8 cellular contexts compared by ENCODE assay signal in genomic region chr19:40750285-40751064, GRCh38. TPM values are rescaled to one million over a fixed set of nuclear protein-coding genes. Genes with fewer than 3 reads are reported as not detected.
DNase-seq lines count a peak whose midpoint lies in the region; ATAC-seq and TF ChIP-seq lines count a peak whose summit lies in the region.

ACTMAP (minus strand) TSS chr19:40750477; CDS start chr19:40749803, 674 bp downstream.

- CTCF ChIA-PET in Panc1 (lab: Charles Lee): no interaction called here

- H3K9me3 ChIP-seq in Panc1 (ENCODE audit: control insufficient read depth, insufficient read depth, low read depth, low read length): no peaks in the 10 kb centered on the region
- no peaks in the 10 kb centered on the region for H3K9me3 ChIP-seq in muscle layer of colon (ENCODE audit: low read length)

- in situ Hi-C loops in Panc1 (cut with HindIII; ENCODE audit: low pct_unique_long_range_greater_than_20kb, low sequenced_read_pairs): no loop called here

- H3K36me3 ChIP-seq in Panc1 (ENCODE audit: control insufficient read depth, insufficient read depth, low read length) (peaks cover 9% of the 10 kb centered on the region), muscle layer of colon (ENCODE audit: insufficient read depth, low read length) (peaks cover 1% of the 10 kb centered on the region)

- DNase-seq in DMS53 (lab: John Stamatoyannopoulos, UW): peak; percentile 100
- DNase-seq in KG1 (lab: John Stamatoyannopoulos, UW): peak; percentile 95
- DNase-seq in Panc1 (ENCODE audit: low read depth, low spot score): peak; percentile 97
- peak; percentile 99 for DNase-seq in activated T-cell treated with anti-CD3 and anti-CD28 coated beads, Interleukin-2, amount 50 U/mL, for 48 hours
- DNase-seq in stimulated activated CD8-positive, alpha-beta memory T cell treated with anti-CD3 and anti-CD28 coated beads, Interleukin-7, amount 100 ng/mL, for 24 hours (ENCODE audit: low read depth): peak; percentile 98

- BruUV-seq in Panc1 (replicated peaks; lab: Mats Ljungman, UMichigan): no TSS peak

- H3K27me3 ChIP-seq in Panc1 (ENCODE audit: control insufficient read depth, insufficient read depth, low read length) (no peaks in the 10 kb centered on the region), muscle layer of colon (ENCODE audit: control insufficient read depth in 1 of 2, insufficient read depth in 2 of 2, low read length in 2 of 2) (no peaks in the 10 kb centered on the region)

- H3K27ac ChIP-seq in Panc1 (ENCODE audit: low read length): peak within 1 kb of the TSS; percentile 99
- peak within 1 kb of the TSS; percentile 96 for H3K27ac ChIP-seq in muscle layer of colon (ENCODE audit: low read depth, low read length)

- POLR2A ChIA-PET in Panc1 (lab: Charles Lee): interaction anchor here (0.8 kb wide), 1 partner anchor 28 kb away, joined by 6 read pairs; no protein-coding TSS in a partner anchor

- H3K4me1 ChIP-seq in Panc1 (ENCODE audit: control insufficient read depth, insufficient read depth, low read length): peaks cover 10% of the 10 kb centered on the region
- H3K4me1 ChIP-seq in muscle layer of colon (ENCODE audit: insufficient read depth, low read length): peaks cover 34% of the 10 kb centered on the region

- ATAC-seq in GM21723 (IDR thresholded peaks at IDR 0.05; ENCODE audit: unreplicated experiment) (peak; percentile 76), Panc1 (peak; percentile 93), esophagus mucosa (peak; percentile 95)

- H3K4me3 ChIP-seq in Panc1 (ENCODE audit: low read depth in 2 of 2, low read length in 2 of 2): peak within 1 kb of the TSS; percentile 74 to 97
- peak within 1 kb of the TSS; percentile 81 to 84 for H3K4me3 ChIP-seq in muscle layer of colon (ENCODE audit: low read depth in 1 of 2, low read length in 2 of 2)

- no peak for TF ChIP-seq CTCF in Panc1 (IDR thresholded peaks at IDR 0.05)

- intact Hi-C loops in Panc1 (cut with micrococcal nuclease; ENCODE audit: unreplicated experiment): no loop called here

- peak within 1 kb of the TSS; percentile 67 for H3K9ac ChIP-seq in muscle layer of colon (ENCODE audit: low read length)

RNA-seq across cellular contexts. Expression of gene ACTMAP, which starts in this region (rescaled TPM):
- 5.5 TPM for total RNA-seq in Panc1 (2021; ENCODE audit: unreplicated experiment)
- polyA plus RNA-seq in Panc1 (2012; ENCODE audit: insufficient read length): 8.5 TPM
- 5.4 TPM for total RNA-seq in esophagus mucosa

Comparison
In these comparisons a context has a peak if more than half of its experiments do, and no peak if none do; other contexts are left out.
1. Peak in every context shown above with its lines: DNase-seq, ATAC-seq, H3K4me3 ChIP-seq and H3K27ac ChIP-seq.